ENCODE assay signal across 1 cellular context in genomic region chr11:120529214-120529613, GRCh38.
TF ChIP-seq lines count a peak whose summit lies in the region.

No MANE protein-coding gene starts in this region.

TF ChIP-seq in HepG2, 621 proteins besides CTCF, POLR2A, EP300 and RAD21 (continued from another document):
- TF ChIP-seq SATB2 (CRISPR knock-in tag; IDR thresholded peaks at IDR 0.05) (no peak), JARID2 (CRISPR knock-in tag; IDR thresholded peaks at IDR 0.05; ENCODE audit: insufficient replicate concordance) (no peak), SMYD3 (CRISPR knock-in tag; IDR thresholded peaks at IDR 0.05) (no peak)
